ENCODE assay signal across 1 cellular context in genomic region chr4:53907772-53908171, GRCh38.
TF ChIP-seq lines count a peak whose summit lies in the region.

No MANE protein-coding gene starts in this region.

TF ChIP-seq in IMR-90, 13 proteins besides CTCF, POLR2A, EP300 and RAD21:
- TF ChIP-seq MAFK (IDR thresholded peaks at IDR 0.05; ENCODE audit: low read depth, low read length) (no peak), ELK1 (IDR thresholded peaks at IDR 0.05; ENCODE audit: borderline replicate concordance, low read depth, low read length) (no peak), SMC3 (IDR thresholded peaks at IDR 0.05; ENCODE audit: low read depth, low read length) (no peak), MAZ (IDR thresholded peaks at IDR 0.05; ENCODE audit: borderline replicate concordance, low read depth, low read length) (no peak), BHLHE40 (IDR thresholded peaks at IDR 0.05; ENCODE audit: low read depth, low read length) (no peak), CEBPB (IDR thresholded peaks at IDR 0.05; ENCODE audit: low read depth, low read length) (no peak), NFE2L2 (IDR thresholded peaks at IDR 0.05; ENCODE audit: low read depth, low read length) (no peak), USF2 (IDR thresholded peaks at IDR 0.05; ENCODE audit: low read depth, low read length) (no peak), MXI1 (IDR thresholded peaks at IDR 0.05; ENCODE audit: borderline replicate concordance, low read depth, low read length) (no peak), RCOR1 (IDR thresholded peaks at IDR 0.05; ENCODE audit: insufficient replicate concordance, low read length) (no peak), FOS (IDR thresholded peaks at IDR 0.05; ENCODE audit: low read depth, low read length) (no peak), RFX5 (IDR thresholded peaks at IDR 0.05; ENCODE audit: low read depth, low read length) (no peak), CHD1 (IDR thresholded peaks at IDR 0.05; ENCODE audit: low read depth, low read length) (no peak)
